Comparison of ENCODE assay signal across 18 cellular contexts in genomic region chr20:50967621-50968020, GRCh38. TPM values are rescaled to one million over a fixed set of nuclear protein-coding genes. Genes with fewer than 3 reads are reported as not detected.
A peak's percentile ranks its signal among the peaks of the same experiment; 100 is the strongest.
DNase-seq lines count a peak whose midpoint lies in the region; ATAC-seq, FAIRE-seq and TF ChIP-seq lines count a peak whose summit lies in the region.
"Had no signal": no experiment of that assay in that cellular context is flagged by ENCODE, and none has a peak within 500 bp of the region (broad histone marks: within the 10 kb centered on the region; RNA-seq: fewer than 3 reads in every experiment).

No MANE protein-coding gene starts in this region.

- DNase-seq in DMS 273 treated with DMSO at 0.1 percent for 48 hours (lab: John Stamatoyannopoulos, UW) (peak; percentile 91), NCI-H82 (lab: John Stamatoyannopoulos, UW) (peak; percentile 95), glomerular visceral epithelial cell (ENCODE audit: extremely low spot score) (peak; percentile 88), osteoblast (ENCODE audit: insufficient read length, low spot score, missing footprints) (no peak), right cardiac atrium (no peak), GM19239 (ENCODE audit: insufficient read length, low spot score) (no peak), Calu3 (no peak)
- DNase-seq: adrenal gland, EL, foreskin melanocyte, left ventricle myocardium superior, NCI-H187, SHP77 treated with DMSO at 0.1 percent for 48 hours, T-helper 2 cell had no signal

- no peak for FAIRE-seq in GM19239 (lab: Jason Lieb, UNC)
- FAIRE-seq: urothelium cell line had no signal

- BruUV-seq in Calu3 (replicated peaks; lab: Mats Ljungman, UMichigan) = no TSS peak

- TF ChIP-seq CTCF in osteoblast (IDR thresholded peaks at IDR 0.05; ENCODE audit: extremely low read depth, low read depth, low read length) (no peak), Calu3 (IDR thresholded peaks at IDR 0.05; ENCODE audit: unreplicated experiment) (no peak)

- H3K27ac ChIP-seq in osteoblast (ENCODE audit: low read depth, low read length) = no peak overlapping the region
- H3K27ac ChIP-seq in right cardiac atrium (ENCODE audit: low read length) = no peak overlapping the region
- H3K27ac ChIP-seq: adrenal gland had no signal

- no peaks in the 10 kb centered on the region for H3K4me1 Mint-ChIP-seq in Calu3 (ENCODE audit: low read depth, unreplicated experiment)

- H3K4me3 ChIP-seq in osteoblast (ENCODE audit: insufficient read depth, low read length) = no peak overlapping the region
- H3K4me3 ChIP-seq in right cardiac atrium (ENCODE audit: low read length) = no peak overlapping the region
- H3K4me3 ChIP-seq: adrenal gland had no signal

- peaks cover 68% of the 10 kb centered on the region for H3K27me3 Mint-ChIP-seq in Calu3 (ENCODE audit: unreplicated experiment)
- H3K27me3 Mint-ChIP-seq: stimulated activated naive CD8-positive, alpha-beta T cell treated with anti-CD3 and anti-CD28 coated beads, Interleukin-15, Interleukin-2, amounts not matched to agents 100 ng/mL and 50 ng/mL, for 24 hours had no signal

- ATAC-seq in right cardiac atrium (no peak), GM19351 (IDR thresholded peaks at IDR 0.05; ENCODE audit: unreplicated experiment) (no peak)
- ATAC-seq: CD8-positive, alpha-beta T cell; left ventricle myocardium superior had no signal

- WGBS in right cardiac atrium = 34% methylated on average over 7 of the region's 7 CpGs

- intact Hi-C loops in right cardiac atrium (cut with DNase I) = no loop called here
- intact Hi-C loops in Calu3 (cut with micrococcal nuclease; ENCODE audit: unreplicated experiment) = no loop called here

- H3K27me3 ChIP-seq in osteoblast (ENCODE audit: insufficient read depth, low read length) (peaks cover 3% of the 10 kb centered on the region), right cardiac atrium (ENCODE audit: control insufficient read depth, insufficient read depth) (no peaks in the 10 kb centered on the region)
- H3K27me3 ChIP-seq: adrenal gland had no signal

- H4K20me1 ChIP-seq in osteoblast (ENCODE audit: insufficient read depth, low read length) = no peaks in the 10 kb centered on the region

- H3K9me3 ChIP-seq in osteoblast (ENCODE audit: low read depth, low read length) (no peaks in the 10 kb centered on the region), right cardiac atrium (ENCODE audit: control insufficient read depth, low read length) (no peaks in the 10 kb centered on the region)
- H3K9me3 ChIP-seq: adrenal gland had no signal

- CTCF ChIA-PET in Calu3 (lab: Charles Lee) = no interaction called here

- peak overlapping the region; percentile 81 for H2AFZ ChIP-seq in osteoblast (ENCODE audit: low read length)

- no peaks in the 10 kb centered on the region for H3K36me3 ChIP-seq in osteoblast (ENCODE audit: insufficient read depth, low read length)
- H3K36me3 ChIP-seq: adrenal gland had no signal

- no peaks in the 10 kb centered on the region for H3K4me1 ChIP-seq in osteoblast (ENCODE audit: insufficient read depth, low read length)
- H3K4me1 ChIP-seq in right cardiac atrium (ENCODE audit: control insufficient read depth, insufficient read depth, low read length) = no peaks in the 10 kb centered on the region
- H3K4me1 ChIP-seq: adrenal gland had no signal

- peaks cover 6% of the 10 kb centered on the region for H3K36me3 Mint-ChIP-seq in Calu3 (ENCODE audit: insufficient read depth, unreplicated experiment)

- no peak overlapping the region for H3K4me3 Mint-ChIP-seq in Calu3 (ENCODE audit: low read depth, unreplicated experiment)
- H3K4me3 Mint-ChIP-seq: CD8-positive, alpha-beta T cell; stimulated activated naive CD8-positive, alpha-beta T cell treated with anti-CD3 and anti-CD28 coated beads, Interleukin-15, Interleukin-2, amounts not matched to agents 100 ng/mL and 50 ng/mL, for 24 hours had no signal

- H3K9me3 Mint-ChIP-seq in Calu3 (ENCODE audit: low read depth, unreplicated experiment) = no peaks in the 10 kb centered on the region
- H3K9me3 Mint-ChIP-seq: CD8-positive, alpha-beta T cell; stimulated activated naive CD8-positive, alpha-beta T cell treated with anti-CD3 and anti-CD28 coated beads, Interleukin-15, Interleukin-2, amounts not matched to agents 100 ng/mL and 50 ng/mL, for 24 hours had no signal

- H3K4me2 ChIP-seq in osteoblast (ENCODE audit: insufficient read depth, low read length) = peak overlapping the region; percentile 18

- H3K79me2 ChIP-seq in osteoblast (ENCODE audit: insufficient read depth, low read length) = no peaks in the 10 kb centered on the region

- H3K27ac Mint-ChIP-seq in Calu3 (ENCODE audit: unreplicated experiment) = no peak overlapping the region
- H3K27ac Mint-ChIP-seq: CD8-positive, alpha-beta T cell; stimulated activated naive CD8-positive, alpha-beta T cell treated with anti-CD3 and anti-CD28 coated beads, Interleukin-15, Interleukin-2, amounts not matched to agents 100 ng/mL and 50 ng/mL, for 24 hours had no signal

RNA-seq across cellular contexts. Expression of gene MOCS3, which starts 9.0 kb away (rescaled TPM):
- 9.7 and 10.5 TPM in 2 replicates for total RNA-seq in osteoblast
- total RNA-seq in right cardiac atrium = 1 to 10 TPM; 2.5 to 3.1 (median 2.9) TPM
- 1.7 TPM for polyA plus RNA-seq in right cardiac atrium
- 13.2 and 15.4 TPM in 2 replicates for total RNA-seq in Calu3 (2022)

RNA-seq across cellular contexts. Expression of gene DPM1, which starts 9.3 kb away (rescaled TPM):
- total RNA-seq in osteoblast (43.3 and 53.2 TPM in 2 replicates), right cardiac atrium (10 to 100 TPM; 36.1 to 43.0 (median 40.2) TPM), Calu3 (2022) (87.3 and 89.1 TPM in 2 replicates)
- polyA plus RNA-seq in right cardiac atrium = 61.2 TPM

RNA-seq across cellular contexts. Expression of gene ADNP, which starts 36.4 kb away (rescaled TPM):
- total RNA-seq in osteoblast = 23.5 and 26.2 TPM in 2 replicates
- 10 to 100 TPM; 35.7 to 44.1 (median 39.6) TPM for total RNA-seq in right cardiac atrium
- polyA plus RNA-seq in right cardiac atrium = 16.3 TPM
- total RNA-seq in Calu3 (2022) = 91.8 and 103 TPM in 2 replicates

RNA-seq across cellular contexts. Expression of gene KCNG1, which starts 55.3 kb away (rescaled TPM):
- 13.6 and 16.3 TPM in 2 replicates for total RNA-seq in osteoblast
- 1 to 10 TPM in 3 of 4 donors, under 1 TPM in 1; 0.65 to 1.7 (median 1.3) TPM for total RNA-seq in right cardiac atrium
- polyA plus RNA-seq in right cardiac atrium = 0.41 TPM
- 3.9 and 6.8 TPM in 2 replicates for total RNA-seq in Calu3 (2022)
- total RNA-seq: CD8-positive, alpha-beta T cell had no signal

Comparison
In these comparisons a context has a peak if more than half of its experiments do, and no peak if none do; other contexts are left out.
1. DNase-seq: peak in DMS 273 treated with DMSO at 0.1 percent for 48 hours (single experiment), NCI-H82 (single experiment) and glomerular visceral epithelial cell (single experiment); none in osteoblast (single experiment), right cardiac atrium (0 of 3), GM19239 (single experiment) and Calu3 (single experiment).